2 cellular contexts compared by ENCODE assay signal in genomic region chr9:136847827-136848392, GRCh38.
TF ChIP-seq lines count a peak whose summit lies in the region.

No MANE protein-coding gene starts in this region.

TF ChIP-seq in A549, 52 proteins besides CTCF, POLR2A, EP300 and RAD21 (continued from another document):
- peak; percentile 55 to 65; a peak in 3 of 5 replicates for TF ChIP-seq JUN (IDR thresholded peaks at IDR 0.05)
- TF ChIP-seq ZSCAN20 (CRISPR knock-in tag; IDR thresholded peaks at IDR 0.05): no peak
- no peak for TF ChIP-seq PHF8 (IDR thresholded peaks at IDR 0.05; ENCODE audit: borderline replicate concordance, low read depth)
- no peak for TF ChIP-seq MAFK (IDR thresholded peaks at IDR 0.05; ENCODE audit: partially characterized antibody)
- no peak for TF ChIP-seq EHMT2 (IDR thresholded peaks at IDR 0.05; ENCODE audit: low read depth)
- no peak for TF ChIP-seq HMGXB4 (CRISPR knock-in tag; IDR thresholded peaks at IDR 0.05; ENCODE audit: borderline replicate concordance)
- no peak for TF ChIP-seq CHD2 (IDR thresholded peaks at IDR 0.05; ENCODE audit: low read length, partially characterized antibody)
- no peak for TF ChIP-seq FOSB (CRISPR knock-in tag; IDR thresholded peaks at IDR 0.05)
- no peak for TF ChIP-seq RNF2 (IDR thresholded peaks at IDR 0.05; ENCODE audit: borderline replicate concordance, low read depth)
- TF ChIP-seq PBX3 (IDR thresholded peaks at IDR 0.05): peak; percentile 59
- no peak for TF ChIP-seq HEYL (CRISPR knock-in tag; IDR thresholded peaks at IDR 0.05)
- no peak for TF ChIP-seq ATOH8 (CRISPR knock-in tag; IDR thresholded peaks at IDR 0.05; ENCODE audit: low read depth)
- TF ChIP-seq, protein P1, sequence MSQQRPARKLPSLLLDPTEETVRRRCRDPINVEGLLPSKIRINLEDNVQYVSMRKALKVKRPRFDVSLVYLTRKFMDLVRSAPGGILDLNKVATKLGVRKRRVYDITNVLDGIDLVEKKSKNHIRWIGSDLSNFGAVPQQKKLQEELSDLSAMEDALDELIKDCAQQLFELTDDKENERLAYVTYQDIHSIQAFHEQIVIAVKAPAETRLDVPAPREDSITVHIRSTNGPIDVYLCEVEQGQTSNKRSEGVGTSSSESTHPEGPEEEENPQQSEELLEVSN (IDR thresholded peaks at IDR 0.05; ENCODE audit: borderline replicate concordance, low read depth): peak; percentile 81; the same call in 1 of the 2 replicates
- TF ChIP-seq POLR2AphosphoS2 (conservative IDR thresholded peaks at IDR 0.05; ENCODE audit: low read length): no peak
- TF ChIP-seq, protein P2, sequence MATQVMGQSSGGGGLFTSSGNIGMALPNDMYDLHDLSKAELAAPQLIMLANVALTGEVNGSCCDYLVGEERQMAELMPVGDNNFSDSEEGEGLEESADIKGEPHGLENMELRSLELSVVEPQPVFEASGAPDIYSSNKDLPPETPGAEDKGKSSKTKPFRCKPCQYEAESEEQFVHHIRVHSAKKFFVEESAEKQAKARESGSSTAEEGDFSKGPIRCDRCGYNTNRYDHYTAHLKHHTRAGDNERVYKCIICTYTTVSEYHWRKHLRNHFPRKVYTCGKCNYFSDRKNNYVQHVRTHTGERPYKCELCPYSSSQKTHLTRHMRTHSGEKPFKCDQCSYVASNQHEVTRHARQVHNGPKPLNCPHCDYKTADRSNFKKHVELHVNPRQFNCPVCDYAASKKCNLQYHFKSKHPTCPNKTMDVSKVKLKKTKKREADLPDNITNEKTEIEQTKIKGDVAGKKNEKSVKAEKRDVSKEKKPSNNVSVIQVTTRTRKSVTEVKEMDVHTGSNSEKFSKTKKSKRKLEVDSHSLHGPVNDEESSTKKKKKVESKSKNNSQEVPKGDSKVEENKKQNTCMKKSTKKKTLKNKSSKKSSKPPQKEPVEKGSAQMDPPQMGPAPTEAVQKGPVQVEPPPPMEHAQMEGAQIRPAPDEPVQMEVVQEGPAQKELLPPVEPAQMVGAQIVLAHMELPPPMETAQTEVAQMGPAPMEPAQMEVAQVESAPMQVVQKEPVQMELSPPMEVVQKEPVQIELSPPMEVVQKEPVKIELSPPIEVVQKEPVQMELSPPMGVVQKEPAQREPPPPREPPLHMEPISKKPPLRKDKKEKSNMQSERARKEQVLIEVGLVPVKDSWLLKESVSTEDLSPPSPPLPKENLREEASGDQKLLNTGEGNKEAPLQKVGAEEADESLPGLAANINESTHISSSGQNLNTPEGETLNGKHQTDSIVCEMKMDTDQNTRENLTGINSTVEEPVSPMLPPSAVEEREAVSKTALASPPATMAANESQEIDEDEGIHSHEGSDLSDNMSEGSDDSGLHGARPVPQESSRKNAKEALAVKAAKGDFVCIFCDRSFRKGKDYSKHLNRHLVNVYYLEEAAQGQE (IDR thresholded peaks at IDR 0.05): no peak
- no peak for TF ChIP-seq ZFP36 (IDR thresholded peaks at IDR 0.05; ENCODE audit: borderline replicate concordance, partially characterized antibody)
- TF ChIP-seq NFE2L2 (conservative IDR thresholded peaks at IDR 0.05; ENCODE audit: low read length): no peak
- no peak for TF ChIP-seq TFCP2L1 (CRISPR knock-in tag; IDR thresholded peaks at IDR 0.05)
- no peak for TF ChIP-seq SREBF2 (IDR thresholded peaks at IDR 0.05)
- TF ChIP-seq, protein P3, sequence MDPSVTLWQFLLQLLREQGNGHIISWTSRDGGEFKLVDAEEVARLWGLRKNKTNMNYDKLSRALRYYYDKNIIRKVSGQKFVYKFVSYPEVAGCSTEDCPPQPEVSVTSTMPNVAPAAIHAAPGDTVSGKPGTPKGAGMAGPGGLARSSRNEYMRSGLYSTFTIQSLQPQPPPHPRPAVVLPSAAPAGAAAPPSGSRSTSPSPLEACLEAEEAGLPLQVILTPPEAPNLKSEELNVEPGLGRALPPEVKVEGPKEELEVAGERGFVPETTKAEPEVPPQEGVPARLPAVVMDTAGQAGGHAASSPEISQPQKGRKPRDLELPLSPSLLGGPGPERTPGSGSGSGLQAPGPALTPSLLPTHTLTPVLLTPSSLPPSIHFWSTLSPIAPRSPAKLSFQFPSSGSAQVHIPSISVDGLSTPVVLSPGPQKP (IDR thresholded peaks at IDR 0.05; ENCODE audit: low read depth, low read length): no peak
- no peak; the same call in none of the 2 replicates for TF ChIP-seq GATA3 (IDR thresholded peaks at IDR 0.05; ENCODE audit: borderline replicate concordance)
- TF ChIP-seq HOXA7 (CRISPR knock-in tag; IDR thresholded peaks at IDR 0.05): no peak
TF ChIP-seq in A549: peak in this region for 5.

TF ChIP-seq in WTC11, 78 proteins besides CTCF, POLR2A, EP300 and RAD21 (continued from another document and continues in another):
- TF ChIP-seq, protein P4, sequence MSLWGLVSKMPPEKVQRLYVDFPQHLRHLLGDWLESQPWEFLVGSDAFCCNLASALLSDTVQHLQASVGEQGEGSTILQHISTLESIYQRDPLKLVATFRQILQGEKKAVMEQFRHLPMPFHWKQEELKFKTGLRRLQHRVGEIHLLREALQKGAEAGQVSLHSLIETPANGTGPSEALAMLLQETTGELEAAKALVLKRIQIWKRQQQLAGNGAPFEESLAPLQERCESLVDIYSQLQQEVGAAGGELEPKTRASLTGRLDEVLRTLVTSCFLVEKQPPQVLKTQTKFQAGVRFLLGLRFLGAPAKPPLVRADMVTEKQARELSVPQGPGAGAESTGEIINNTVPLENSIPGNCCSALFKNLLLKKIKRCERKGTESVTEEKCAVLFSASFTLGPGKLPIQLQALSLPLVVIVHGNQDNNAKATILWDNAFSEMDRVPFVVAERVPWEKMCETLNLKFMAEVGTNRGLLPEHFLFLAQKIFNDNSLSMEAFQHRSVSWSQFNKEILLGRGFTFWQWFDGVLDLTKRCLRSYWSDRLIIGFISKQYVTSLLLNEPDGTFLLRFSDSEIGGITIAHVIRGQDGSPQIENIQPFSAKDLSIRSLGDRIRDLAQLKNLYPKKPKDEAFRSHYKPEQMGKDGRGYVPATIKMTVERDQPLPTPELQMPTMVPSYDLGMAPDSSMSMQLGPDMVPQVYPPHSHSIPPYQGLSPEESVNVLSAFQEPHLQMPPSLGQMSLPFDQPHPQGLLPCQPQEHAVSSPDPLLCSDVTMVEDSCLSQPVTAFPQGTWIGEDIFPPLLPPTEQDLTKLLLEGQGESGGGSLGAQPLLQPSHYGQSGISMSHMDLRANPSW (CRISPR knock-in tag; conservative IDR thresholded peaks at IDR 0.05; ENCODE audit: low read depth): no peak
- TF ChIP-seq, protein P5, sequence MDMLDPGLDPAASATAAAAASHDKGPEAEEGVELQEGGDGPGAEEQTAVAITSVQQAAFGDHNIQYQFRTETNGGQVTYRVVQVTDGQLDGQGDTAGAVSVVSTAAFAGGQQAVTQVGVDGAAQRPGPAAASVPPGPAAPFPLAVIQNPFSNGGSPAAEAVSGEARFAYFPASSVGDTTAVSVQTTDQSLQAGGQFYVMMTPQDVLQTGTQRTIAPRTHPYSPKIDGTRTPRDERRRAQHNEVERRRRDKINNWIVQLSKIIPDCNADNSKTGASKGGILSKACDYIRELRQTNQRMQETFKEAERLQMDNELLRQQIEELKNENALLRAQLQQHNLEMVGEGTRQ (CRISPR knock-in tag; IDR thresholded peaks at IDR 0.05): no peak
- TF ChIP-seq, protein P6, sequence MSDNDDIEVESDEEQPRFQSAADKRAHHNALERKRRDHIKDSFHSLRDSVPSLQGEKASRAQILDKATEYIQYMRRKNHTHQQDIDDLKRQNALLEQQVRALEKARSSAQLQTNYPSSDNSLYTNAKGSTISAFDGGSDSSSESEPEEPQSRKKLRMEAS (CRISPR knock-in tag; IDR thresholded peaks at IDR 0.05): 0 out of 2 replicates have a peak, but pooled peaks have one; percentile 34
- TF ChIP-seq, protein P7, sequence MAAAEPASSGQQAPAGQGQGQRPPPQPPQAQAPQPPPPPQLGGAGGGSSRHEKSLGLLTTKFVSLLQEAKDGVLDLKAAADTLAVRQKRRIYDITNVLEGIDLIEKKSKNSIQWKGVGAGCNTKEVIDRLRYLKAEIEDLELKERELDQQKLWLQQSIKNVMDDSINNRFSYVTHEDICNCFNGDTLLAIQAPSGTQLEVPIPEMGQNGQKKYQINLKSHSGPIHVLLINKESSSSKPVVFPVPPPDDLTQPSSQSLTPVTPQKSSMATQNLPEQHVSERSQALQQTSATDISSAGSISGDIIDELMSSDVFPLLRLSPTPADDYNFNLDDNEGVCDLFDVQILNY (CRISPR knock-in tag; IDR thresholded peaks at IDR 0.05): peak; percentile 78; the same call in 1 of the 2 replicates
- TF ChIP-seq TEAD1 (CRISPR knock-in tag; IDR thresholded peaks at IDR 0.05) (no peak; the same call in 1 of the 2 replicates), FOXP1 (CRISPR knock-in tag; IDR thresholded peaks at IDR 0.05; ENCODE audit: borderline replicate concordance) (0 out of 2 replicates have a peak, but pooled peaks have one; percentile 62), HMGA2 (CRISPR knock-in tag; IDR thresholded peaks at IDR 0.05) (no peak), E2F1 (CRISPR knock-in tag; IDR thresholded peaks at IDR 0.05) (no peak), SOX15 (CRISPR knock-in tag; IDR thresholded peaks at IDR 0.05) (no peak), ZMAT4 (CRISPR knock-in tag; IDR thresholded peaks at IDR 0.05) (no peak), NR3C1 (CRISPR knock-in tag; conservative IDR thresholded peaks at IDR 0.05; ENCODE audit: low read depth) (no peak), MXD4 (CRISPR knock-in tag; IDR thresholded peaks at IDR 0.05; ENCODE audit: borderline replicate concordance) (no peak), PRRX2 (CRISPR knock-in tag; IDR thresholded peaks at IDR 0.05) (no peak), GABPB1 (CRISPR knock-in tag; IDR thresholded peaks at IDR 0.05) (peak; percentile 55; the same call in 1 of the 2 replicates), IRF1 (CRISPR knock-in tag; IDR thresholded peaks at IDR 0.05) (no peak)
- TF ChIP-seq, protein P8, sequence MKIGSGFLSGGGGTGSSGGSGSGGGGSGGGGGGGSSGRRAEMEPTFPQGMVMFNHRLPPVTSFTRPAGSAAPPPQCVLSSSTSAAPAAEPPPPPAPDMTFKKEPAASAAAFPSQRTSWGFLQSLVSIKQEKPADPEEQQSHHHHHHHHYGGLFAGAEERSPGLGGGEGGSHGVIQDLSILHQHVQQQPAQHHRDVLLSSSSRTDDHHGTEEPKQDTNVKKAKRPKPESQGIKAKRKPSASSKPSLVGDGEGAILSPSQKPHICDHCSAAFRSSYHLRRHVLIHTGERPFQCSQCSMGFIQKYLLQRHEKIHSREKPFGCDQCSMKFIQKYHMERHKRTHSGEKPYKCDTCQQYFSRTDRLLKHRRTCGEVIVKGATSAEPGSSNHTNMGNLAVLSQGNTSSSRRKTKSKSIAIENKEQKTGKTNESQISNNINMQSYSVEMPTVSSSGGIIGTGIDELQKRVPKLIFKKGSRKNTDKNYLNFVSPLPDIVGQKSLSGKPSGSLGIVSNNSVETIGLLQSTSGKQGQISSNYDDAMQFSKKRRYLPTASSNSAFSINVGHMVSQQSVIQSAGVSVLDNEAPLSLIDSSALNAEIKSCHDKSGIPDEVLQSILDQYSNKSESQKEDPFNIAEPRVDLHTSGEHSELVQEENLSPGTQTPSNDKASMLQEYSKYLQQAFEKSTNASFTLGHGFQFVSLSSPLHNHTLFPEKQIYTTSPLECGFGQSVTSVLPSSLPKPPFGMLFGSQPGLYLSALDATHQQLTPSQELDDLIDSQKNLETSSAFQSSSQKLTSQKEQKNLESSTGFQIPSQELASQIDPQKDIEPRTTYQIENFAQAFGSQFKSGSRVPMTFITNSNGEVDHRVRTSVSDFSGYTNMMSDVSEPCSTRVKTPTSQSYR (CRISPR knock-in tag; IDR thresholded peaks at IDR 0.05): no peak
- TF ChIP-seq, protein P9, sequence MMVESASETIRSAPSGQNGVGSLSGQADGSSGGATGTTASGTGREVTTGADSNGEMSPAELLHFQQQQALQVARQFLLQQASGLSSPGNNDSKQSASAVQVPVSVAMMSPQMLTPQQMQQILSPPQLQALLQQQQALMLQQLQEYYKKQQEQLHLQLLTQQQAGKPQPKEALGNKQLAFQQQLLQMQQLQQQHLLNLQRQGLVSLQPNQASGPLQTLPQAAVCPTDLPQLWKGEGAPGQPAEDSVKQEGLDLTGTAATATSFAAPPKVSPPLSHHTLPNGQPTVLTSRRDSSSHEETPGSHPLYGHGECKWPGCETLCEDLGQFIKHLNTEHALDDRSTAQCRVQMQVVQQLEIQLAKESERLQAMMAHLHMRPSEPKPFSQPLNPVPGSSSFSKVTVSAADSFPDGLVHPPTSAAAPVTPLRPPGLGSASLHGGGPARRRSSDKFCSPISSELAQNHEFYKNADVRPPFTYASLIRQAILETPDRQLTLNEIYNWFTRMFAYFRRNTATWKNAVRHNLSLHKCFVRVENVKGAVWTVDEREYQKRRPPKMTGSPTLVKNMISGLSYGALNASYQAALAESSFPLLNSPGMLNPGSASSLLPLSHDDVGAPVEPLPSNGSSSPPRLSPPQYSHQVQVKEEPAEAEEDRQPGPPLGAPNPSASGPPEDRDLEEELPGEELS (CRISPR knock-in tag; IDR thresholded peaks at IDR 0.05): no peak
